ENCODE assay signal across 24 cellular contexts in the genomic region with DNA sequence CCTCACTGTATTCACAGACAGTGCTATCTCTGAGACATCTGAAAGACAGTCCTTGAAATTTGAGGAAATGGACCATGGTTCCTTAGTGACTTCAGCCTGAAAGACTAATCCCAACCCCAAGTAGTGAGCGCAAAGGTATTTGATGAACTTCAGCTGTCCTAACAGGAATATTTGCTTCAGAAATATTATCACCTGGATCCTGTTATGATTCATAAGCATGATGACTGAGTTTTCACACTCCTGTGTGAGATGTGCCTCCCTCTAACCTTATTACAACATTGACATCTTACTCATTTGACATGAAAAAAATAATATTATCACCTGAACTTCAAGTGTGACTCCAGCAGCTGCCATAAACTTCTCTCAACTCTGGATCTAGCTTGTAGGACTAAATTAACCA.
"Had no signal": no experiment of that assay in that cellular context is flagged by ENCODE, and none has a peak within 500 bp of the region (broad histone marks: within the 10 kb centered on the region; RNA-seq: fewer than 3 reads in every experiment).

No MANE protein-coding gene starts in this region.

- H3K36me3 ChIP-seq: colonic mucosa, heart left ventricle, vagina had no signal

- DNase-seq: activated B cell treated with CpG ODN at 0.5 μM for 24 hours; activated CD4-positive, alpha-beta memory T cell treated with anti-CD3 and anti-CD28 coated beads for 36 hours; activated CD4-positive, alpha-beta T cell treated with anti-CD3 and anti-CD28 coated beads for 4 hours; activated naive CD4-positive, alpha-beta T cell treated with anti-CD3 and anti-CD28 coated beads for 36 hours; activated T-cell treated with anti-CD3 and anti-CD28 coated beads, Interleukin-2, amount 50 U/mL, for 48 hours; aorta; colonic mucosa; dorsolateral prefrontal cortex; effector memory CD8-positive, alpha-beta T cell; heart left ventricle; left colon; mesenchymal stem cell; mucosa of descending colon; nephron progenitor cell; nucleus accumbens; small intestine; stimulated activated CD4-positive, alpha-beta T cell treated with anti-CD3 and anti-CD28 coated beads, Interleukin-15, amount 100 ng/mL, for 24 hours; stimulated activated CD4-positive, alpha-beta T cell treated with anti-CD3 and anti-CD28 coated beads, Interleukin-2, amount 100 ng/mL, for 48 hours; stimulated activated CD8-positive, alpha-beta memory T cell treated with anti-CD3 and anti-CD28 coated beads, Interleukin-4, amount 100 ng/mL, for 48 hours; stimulated activated naive B cell treated with anti-CD40 and anti-IgM and Interleukin-4, amounts not matched to agents 10 μg/mL and 1 μg/mL and 100 μg/mL, for 72 hours; T1000; testis had no signal

- ATAC-seq: effector memory CD8-positive, alpha-beta T cell; heart left ventricle; left colon; mucosa of descending colon; sciatic nerve; stimulated activated naive B cell treated with anti-CD40 and anti-IgM and Interleukin-4, amounts not matched to agents 10 μg/mL and 1 μg/mL and 100 μg/mL, for 72 hours had no signal

- H3K9me3 ChIP-seq: colonic mucosa, heart left ventricle, mucosa of descending colon, testis, vagina had no signal

- H3K4me3 ChIP-seq: colonic mucosa, dorsolateral prefrontal cortex, heart left ventricle, mucosa of descending colon, testis, vagina had no signal

- H3K27ac ChIP-seq: colonic mucosa, dorsolateral prefrontal cortex, heart left ventricle, testis, vagina had no signal

- H3K4me1 ChIP-seq: colonic mucosa had no signal

- H3K27me3 ChIP-seq: colonic mucosa, heart left ventricle, testis, vagina had no signal
